In the genomic region with DNA sequence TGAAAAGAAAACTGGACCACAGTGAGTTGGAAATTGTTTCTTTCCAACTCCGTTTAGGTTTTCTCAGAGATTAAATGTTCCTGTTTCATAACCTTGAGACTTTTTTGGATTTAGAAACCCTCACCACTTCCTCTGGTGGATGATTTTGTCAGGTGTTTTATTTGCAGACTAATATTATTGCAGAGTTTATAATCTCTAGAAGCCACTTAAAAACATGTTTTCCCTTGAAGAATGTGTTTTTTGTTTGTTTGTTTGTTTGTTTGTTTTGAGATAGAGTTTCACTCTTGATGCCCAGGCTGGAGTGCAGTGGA, we compare ENCODE assay signal across 1 cellular context.
TF ChIP-seq lines count a peak whose summit lies in the region.

No MANE protein-coding gene starts in this region.

TF ChIP-seq in WTC11, 78 proteins besides CTCF, POLR2A, EP300 and RAD21 (continued from another document):
- TF ChIP-seq, protein P1, sequence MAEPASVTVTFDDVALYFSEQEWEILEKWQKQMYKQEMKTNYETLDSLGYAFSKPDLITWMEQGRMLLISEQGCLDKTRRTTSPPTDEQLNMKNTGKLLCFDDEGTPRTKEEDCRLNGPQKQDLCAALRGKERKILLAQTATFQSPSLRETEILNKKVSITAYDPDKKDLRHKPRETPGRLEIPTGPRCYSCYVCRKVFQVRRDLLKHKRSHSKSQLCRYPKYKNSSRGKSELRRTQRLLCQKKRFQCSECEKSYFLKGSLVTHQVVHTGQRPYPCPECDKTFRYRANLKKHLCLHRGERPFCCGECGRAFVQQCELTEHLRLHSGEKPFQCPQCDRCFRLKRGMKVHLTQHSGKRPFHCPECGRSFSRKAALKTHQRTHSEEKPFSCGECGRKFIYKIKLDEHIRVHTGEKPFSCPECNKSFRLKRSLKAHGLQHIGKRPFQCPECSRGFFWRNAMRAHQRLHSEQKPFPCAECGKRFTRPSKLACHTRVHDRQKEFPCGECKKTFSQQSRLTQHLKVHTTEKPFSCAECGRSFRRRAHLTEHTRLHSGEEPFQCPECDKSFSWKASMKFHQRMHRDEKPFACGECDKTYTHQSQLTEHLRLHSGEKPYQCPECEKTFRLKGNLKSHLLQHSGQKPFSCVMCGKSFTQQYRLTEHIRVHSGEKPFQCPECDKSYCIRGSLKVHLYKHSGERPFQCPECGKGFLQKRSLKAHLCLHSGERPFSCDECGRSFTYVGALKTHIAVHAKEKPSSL (CRISPR knock-in tag; conservative IDR thresholded peaks at IDR 0.05) = no peak
- no peak for TF ChIP-seq KAT7 (CRISPR knock-in tag; IDR thresholded peaks at IDR 0.05; ENCODE audit: borderline replicate concordance)
- TF ChIP-seq, protein P2, sequence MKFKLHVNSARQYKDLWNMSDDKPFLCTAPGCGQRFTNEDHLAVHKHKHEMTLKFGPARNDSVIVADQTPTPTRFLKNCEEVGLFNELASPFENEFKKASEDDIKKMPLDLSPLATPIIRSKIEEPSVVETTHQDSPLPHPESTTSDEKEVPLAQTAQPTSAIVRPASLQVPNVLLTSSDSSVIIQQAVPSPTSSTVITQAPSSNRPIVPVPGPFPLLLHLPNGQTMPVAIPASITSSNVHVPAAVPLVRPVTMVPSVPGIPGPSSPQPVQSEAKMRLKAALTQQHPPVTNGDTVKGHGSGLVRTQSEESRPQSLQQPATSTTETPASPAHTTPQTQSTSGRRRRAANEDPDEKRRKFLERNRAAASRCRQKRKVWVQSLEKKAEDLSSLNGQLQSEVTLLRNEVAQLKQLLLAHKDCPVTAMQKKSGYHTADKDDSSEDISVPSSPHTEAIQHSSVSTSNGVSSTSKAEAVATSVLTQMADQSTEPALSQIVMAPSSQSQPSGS (CRISPR knock-in tag; IDR thresholded peaks at IDR 0.05; ENCODE audit: borderline replicate concordance, low read depth) = no peak
- TF ChIP-seq, protein P3, sequence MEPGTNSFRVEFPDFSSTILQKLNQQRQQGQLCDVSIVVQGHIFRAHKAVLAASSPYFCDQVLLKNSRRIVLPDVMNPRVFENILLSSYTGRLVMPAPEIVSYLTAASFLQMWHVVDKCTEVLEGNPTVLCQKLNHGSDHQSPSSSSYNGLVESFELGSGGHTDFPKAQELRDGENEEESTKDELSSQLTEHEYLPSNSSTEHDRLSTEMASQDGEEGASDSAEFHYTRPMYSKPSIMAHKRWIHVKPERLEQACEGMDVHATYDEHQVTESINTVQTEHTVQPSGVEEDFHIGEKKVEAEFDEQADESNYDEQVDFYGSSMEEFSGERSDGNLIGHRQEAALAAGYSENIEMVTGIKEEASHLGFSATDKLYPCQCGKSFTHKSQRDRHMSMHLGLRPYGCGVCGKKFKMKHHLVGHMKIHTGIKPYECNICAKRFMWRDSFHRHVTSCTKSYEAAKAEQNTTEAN (CRISPR knock-in tag; IDR thresholded peaks at IDR 0.05) = no peak
